In genomic region chr11:117177534-117178209, GRCh38 we compare ENCODE assay signal across 8 cellular contexts.
DNase-seq lines count a peak whose midpoint lies in the region; ATAC-seq and TF ChIP-seq lines count a peak whose summit lies in the region.

No MANE protein-coding gene starts in this region.

- H2AFZ ChIP-seq in ACC112 (ENCODE audit: low read length, unreplicated experiment) (peak overlapping the region; percentile 86), KMS-11 (ENCODE audit: low read depth) (no peak overlapping the region; the same call in 1 of the 2 replicates)

- H3K4me3 ChIP-seq in ACC112 (ENCODE audit: low read depth, low read length) (peak overlapping the region; percentile 80), KMS-11 (IDR thresholded peaks at IDR 0.05; ENCODE audit: insufficient read depth, low read depth, low read length) (no peak overlapping the region), muscle layer of duodenum (ENCODE audit: low read depth in 1 of 2, low read length in 2 of 2) (peak overlapping the region; percentile 66 to 71)

- no peaks in the 10 kb centered on the region for H3K27me3 ChIP-seq in ACC112 (ENCODE audit: insufficient read depth, low read length)
- no peaks in the 10 kb centered on the region for H3K27me3 ChIP-seq in KMS-11 (ENCODE audit: insufficient read depth, low read depth)
- no peaks in the 10 kb centered on the region for H3K27me3 ChIP-seq in muscle layer of duodenum (ENCODE audit: low read depth, low read length)

- peak overlapping the region; percentile 1; the same call in 1 of the 2 replicates for H3K27ac ChIP-seq in ACC112 (ENCODE audit: low read depth, low read length)
- H3K27ac ChIP-seq in KMS-11: no peak overlapping the region
- H3K27ac ChIP-seq in cingulate gyrus (ENCODE audit: low read depth, low read length): peak overlapping the region; percentile 83
- peak overlapping the region; percentile 83 for H3K27ac ChIP-seq in muscle layer of duodenum (ENCODE audit: low read length)

- H3K79me2 ChIP-seq in ACC112 (ENCODE audit: control insufficient read depth, insufficient read depth, low read length, unreplicated experiment) (peaks cover 11% of the 10 kb centered on the region), KMS-11 (ENCODE audit: insufficient read depth, low read depth) (no peaks in the 10 kb centered on the region)

- H3K9ac ChIP-seq in KMS-11: no peak overlapping the region

- no peak for TF ChIP-seq CTCF in KMS-11 (conservative IDR thresholded peaks at IDR 0.05; ENCODE audit: low read depth, low read length)

- no peaks in the 10 kb centered on the region for H4K20me1 ChIP-seq in KMS-11 (ENCODE audit: insufficient read depth)

- peak overlapping the region; percentile 51; the same call in 1 of the 2 replicates for H3K4me2 ChIP-seq in KMS-11

- ATAC-seq in HG03439 (IDR thresholded peaks at IDR 0.05; ENCODE audit: unreplicated experiment) (no peak), HG02610 (IDR thresholded peaks at IDR 0.05; ENCODE audit: unreplicated experiment) (no peak), HG03442 (IDR thresholded peaks at IDR 0.05; ENCODE audit: unreplicated experiment) (no peak)

- H3K36me3 ChIP-seq in ACC112 (ENCODE audit: insufficient read depth, low read length): no peaks in the 10 kb centered on the region
- H3K36me3 ChIP-seq in KMS-11 (ENCODE audit: insufficient read depth): no peaks in the 10 kb centered on the region
- H3K36me3 ChIP-seq in muscle layer of duodenum (ENCODE audit: control insufficient read depth in 1 of 2, insufficient read depth in 2 of 2, low read length in 2 of 2): peaks cover 3 to 8% of the 10 kb centered on the region in 2 donors

- DNase-seq in HPDE6-E6E7 (ENCODE audit: extremely low spot score): no peak

- H3K4me1 ChIP-seq in ACC112 (ENCODE audit: control insufficient read depth, insufficient read depth, low read length, unreplicated experiment) (peaks cover 33% of the 10 kb centered on the region), KMS-11 (ENCODE audit: low read depth, poor library complexity, severe bottlenecking) (peaks cover 19% of the 10 kb centered on the region), muscle layer of duodenum (ENCODE audit: control insufficient read depth in 1 of 2, insufficient read depth in 2 of 2, low read length in 2 of 2) (peaks cover 6 to 27% of the 10 kb centered on the region in 2 donors)

- no peaks in the 10 kb centered on the region for H3K9me3 ChIP-seq in muscle layer of duodenum (ENCODE audit: control insufficient read depth in 1 of 2, low read length in 2 of 2)
